In genomic region chr1:57086141-57086540, GRCh38 we compare ENCODE assay signal across 25 cellular contexts.
"Had no signal": no experiment of that assay in that cellular context is flagged by ENCODE, and none has a peak within 500 bp of the region (broad histone marks: within the 10 kb centered on the region; RNA-seq: fewer than 3 reads in every experiment).

No MANE protein-coding gene starts in this region.

- H3K27ac Mint-ChIP-seq: activated B cell treated with CpG ODN at 0.5 μM for 24 hours; activated CD4-positive, alpha-beta memory T cell treated with anti-CD3 and anti-CD28 coated beads for 36 hours; activated naive CD4-positive, alpha-beta T cell treated with anti-CD3 and anti-CD28 coated beads, Interleukin-2, amount 10 ng/mL, durations not matched to agents 7 days and 5 days; activated T-cell treated with anti-CD3 and anti-CD28 coated beads, Interleukin-2, amount 50 U/mL, for 72 hours; immature natural killer cell; nephron progenitor cell; stimulated activated memory B cell treated with anti-CD40 and anti-IgM and Interleukin-4, amounts not matched to agents 10 μg/mL and 1 μg/mL and 100 μg/mL, for 72 hours had no signal

- H3K4me2 ChIP-seq: hepatocyte, smooth muscle cell had no signal

- H3K27me3 Mint-ChIP-seq: activated B cell treated with CpG ODN at 0.5 μM for 24 hours; activated CD4-positive, alpha-beta memory T cell treated with anti-CD3 and anti-CD28 coated beads for 36 hours; activated naive CD4-positive, alpha-beta T cell treated with anti-CD3 and anti-CD28 coated beads, Interleukin-2, amount 10 ng/mL, durations not matched to agents 7 days and 5 days had no signal

- ATAC-seq: activated T-cell treated with anti-CD3 and anti-CD28 coated beads, Interleukin-2, amount 50 U/mL, for 72 hours; foreskin keratinocyte; left lobe of liver; lower lobe of right lung; mucosa of descending colon; stimulated activated memory B cell treated with anti-CD40 and anti-IgM and Interleukin-4, amounts not matched to agents 10 μg/mL and 1 μg/mL and 100 μg/mL, for 72 hours had no signal

- DNase-seq: activated B cell treated with CpG ODN at 0.5 μM for 24 hours; activated CD4-positive, alpha-beta memory T cell treated with anti-CD3 and anti-CD28 coated beads for 36 hours; activated CD4-positive, alpha-beta T cell treated with anti-CD3 and anti-CD28 coated beads for 48 hours; activated effector memory CD4-positive, alpha-beta T cell treated with Interleukin-2 at 50 U/mL for 16 hours; activated naive CD4-positive, alpha-beta T cell treated with anti-CD3 and anti-CD28 coated beads, Interleukin-2, amount 10 ng/mL, durations not matched to agents 7 days and 5 days; activated T-cell treated with anti-CD3 and anti-CD28 coated beads, Interleukin-2, amount 50 U/mL, for 72 hours; amygdala; dermis blood vessel endothelial cell; effector CD8-positive, alpha-beta T cell; foreskin keratinocyte; immature natural killer cell; lower lobe of right lung; mesendoderm; mucosa of descending colon; nephron progenitor cell; occipital lobe; posterior cingulate gyrus; sigmoid colon; stimulated activated CD4-positive, alpha-beta T cell treated with anti-CD3 and anti-CD28 coated beads, Interleukin-15, amount 100 ng/mL, for 24 hours; T1000; transverse colon had no signal

- H3K79me2 ChIP-seq: hepatocyte had no signal

- H3K36me3 Mint-ChIP-seq: activated CD4-positive, alpha-beta memory T cell treated with anti-CD3 and anti-CD28 coated beads for 36 hours; activated naive CD4-positive, alpha-beta T cell treated with anti-CD3 and anti-CD28 coated beads, Interleukin-2, amount 10 ng/mL, durations not matched to agents 7 days and 5 days; immature natural killer cell; stimulated activated memory B cell treated with anti-CD40 and anti-IgM and Interleukin-4, amounts not matched to agents 10 μg/mL and 1 μg/mL and 100 μg/mL, for 72 hours had no signal

- H3K27me3 ChIP-seq: foreskin keratinocyte, hepatocyte, sigmoid colon, transverse colon had no signal

- H3K4me1 Mint-ChIP-seq: activated B cell treated with CpG ODN at 0.5 μM for 24 hours; activated naive CD4-positive, alpha-beta T cell treated with anti-CD3 and anti-CD28 coated beads, Interleukin-2, amount 10 ng/mL, durations not matched to agents 7 days and 5 days; immature natural killer cell; stimulated activated memory B cell treated with anti-CD40 and anti-IgM and Interleukin-4, amounts not matched to agents 10 μg/mL and 1 μg/mL and 100 μg/mL, for 72 hours had no signal

- H3K36me3 ChIP-seq: lower lobe of right lung, sigmoid colon, transverse colon had no signal

- H3K4me3 Mint-ChIP-seq: activated B cell treated with CpG ODN at 0.5 μM for 24 hours; activated CD4-positive, alpha-beta memory T cell treated with anti-CD3 and anti-CD28 coated beads for 36 hours; activated naive CD4-positive, alpha-beta T cell treated with anti-CD3 and anti-CD28 coated beads, Interleukin-2, amount 10 ng/mL, durations not matched to agents 7 days and 5 days; activated T-cell treated with anti-CD3 and anti-CD28 coated beads, Interleukin-2, amount 50 U/mL, for 72 hours; immature natural killer cell; nephron progenitor cell; stimulated activated memory B cell treated with anti-CD40 and anti-IgM and Interleukin-4, amounts not matched to agents 10 μg/mL and 1 μg/mL and 100 μg/mL, for 72 hours had no signal

- H2AFZ ChIP-seq: hepatocyte had no signal

- H3K4me3 ChIP-seq: hepatocyte, lower lobe of right lung, mucosa of descending colon, sigmoid colon, smooth muscle cell, transverse colon had no signal

- H3K9me3 ChIP-seq: lower lobe of right lung, mucosa of descending colon, sigmoid colon, transverse colon had no signal

- H3K27ac ChIP-seq: foreskin keratinocyte, hepatocyte, lower lobe of right lung, sigmoid colon, transverse colon had no signal

- H3K4me1 ChIP-seq: foreskin keratinocyte, lower lobe of right lung, transverse colon had no signal

- H3K9me3 Mint-ChIP-seq: activated B cell treated with CpG ODN at 0.5 μM for 24 hours; activated CD4-positive, alpha-beta memory T cell treated with anti-CD3 and anti-CD28 coated beads for 36 hours; activated naive CD4-positive, alpha-beta T cell treated with anti-CD3 and anti-CD28 coated beads, Interleukin-2, amount 10 ng/mL, durations not matched to agents 7 days and 5 days; immature natural killer cell; nephron progenitor cell; stimulated activated memory B cell treated with anti-CD40 and anti-IgM and Interleukin-4, amounts not matched to agents 10 μg/mL and 1 μg/mL and 100 μg/mL, for 72 hours had no signal
